In genomic region chr12:132761032-132761910, GRCh38 we compare ENCODE assay signal across 8 cellular contexts. TPM values are rescaled to one million over a fixed set of nuclear protein-coding genes. Genes with fewer than 3 reads are reported as not detected.
DNase-seq lines count a peak whose midpoint lies in the region; ATAC-seq and TF ChIP-seq lines count a peak whose summit lies in the region.

ANKLE2 (minus strand) TSS chr12:132761832; CDS start chr12:132761798, 34 bp downstream.

- H3K27me3 Mint-ChIP-seq in activated naive CD4-positive, alpha-beta T cell treated with anti-CD3 and anti-CD28 coated beads, Interleukin-2, amount 10 ng/mL, durations not matched to agents 7 days and 5 days = no peaks in the 10 kb centered on the region

- H3K36me3 Mint-ChIP-seq in activated naive CD4-positive, alpha-beta T cell treated with anti-CD3 and anti-CD28 coated beads, Interleukin-2, amount 10 ng/mL, durations not matched to agents 7 days and 5 days = peaks cover 27% of the 10 kb centered on the region

- CTCF ChIA-PET in activated naive CD4-positive, alpha-beta T cell treated with anti-CD3 and anti-CD28 coated beads, Interleukin-2, amount 10 ng/mL, durations not matched to agents 7 days and 5 days (lab: Charles Lee) = interaction anchor here (1.3 kb wide), 1 partner anchor 143 kb away, joined by 6 read pairs; no protein-coding TSS in a partner anchor

- H3K9me3 ChIP-seq in SJSA1 (replicated peaks) (no peaks in the 10 kb centered on the region), parathyroid adenoma (ENCODE audit: control insufficient read depth, low read length) (no peaks in the 10 kb centered on the region), tibial artery (no peaks in the 10 kb centered on the region)

- H3K4me1 ChIP-seq in SJSA1 (replicated peaks) (peaks cover 15% of the 10 kb centered on the region), parathyroid adenoma (peaks cover 10% of the 10 kb centered on the region), tibial artery (peaks cover 0 to 26% (median 21%) of the 10 kb centered on the region in 4 donors)

- H3K27ac Mint-ChIP-seq in activated naive CD4-positive, alpha-beta T cell treated with anti-CD3 and anti-CD28 coated beads, Interleukin-2, amount 10 ng/mL, durations not matched to agents 7 days and 5 days = peak within 1 kb of the TSS; percentile 93

- H3K36me3 ChIP-seq in SJSA1 (peaks cover 37% of the 10 kb centered on the region), parathyroid adenoma (ENCODE audit: control insufficient read depth, insufficient read depth, low read length) (no peaks in the 10 kb centered on the region), tibial artery (peaks cover 0 to 28% (median 3%) of the 10 kb centered on the region in 3 donors)

- no peak for TF ChIP-seq CTCF in parathyroid adenoma (IDR thresholded peaks at IDR 0.05)
- TF ChIP-seq CTCF in tibial artery (IDR thresholded peaks at IDR 0.05) = no peak

- peak within 1 kb of the TSS; percentile 82 for H3K4me3 Mint-ChIP-seq in activated naive CD4-positive, alpha-beta T cell treated with anti-CD3 and anti-CD28 coated beads, Interleukin-2, amount 10 ng/mL, durations not matched to agents 7 days and 5 days

- peak within 1 kb of the TSS; percentile 97 for H2AFZ ChIP-seq in parathyroid adenoma

- H3K4me3 ChIP-seq in SJSA1 (peak within 1 kb of the TSS; percentile 99), parathyroid adenoma (ENCODE audit: low read depth, low read length) (peak within 1 kb of the TSS; percentile 64), tibial artery (peak within 1 kb of the TSS; percentile 98 to 100)

- no peaks in the 10 kb centered on the region for H3K27me3 ChIP-seq in SJSA1 (replicated peaks)
- no peaks in the 10 kb centered on the region for H3K27me3 ChIP-seq in parathyroid adenoma (ENCODE audit: control insufficient read depth, insufficient read depth, low read length)
- H3K27me3 ChIP-seq in tibial artery = no peaks in the 10 kb centered on the region

- ATAC-seq in GM19328 (IDR thresholded peaks at IDR 0.05; ENCODE audit: unreplicated experiment) (peak; percentile 28), HG03457 (IDR thresholded peaks at IDR 0.05; ENCODE audit: unreplicated experiment) (peak; percentile 25)

- H3K27ac ChIP-seq in SJSA1 (peak within 1 kb of the TSS; percentile 85), parathyroid adenoma (peak within 1 kb of the TSS; percentile 95), tibial artery (peak within 1 kb of the TSS; percentile 93 to 99)

- intact Hi-C loops in tibial artery (cut with DNase I; ENCODE audit: low total_unique reads) = loop anchor here (10.0 kb wide), 2 partner anchors 46 to 144 kb away; partner anchors contain the start of gene PGAM5

- peak within 1 kb of the TSS; percentile 90 for H3K9ac ChIP-seq in parathyroid adenoma

- peaks cover 33% of the 10 kb centered on the region for H3K79me2 ChIP-seq in parathyroid adenoma

- H3K4me2 ChIP-seq in parathyroid adenoma (ENCODE audit: low read length) = peak within 1 kb of the TSS; percentile 70

- H3K9me3 Mint-ChIP-seq in activated naive CD4-positive, alpha-beta T cell treated with anti-CD3 and anti-CD28 coated beads, Interleukin-2, amount 10 ng/mL, durations not matched to agents 7 days and 5 days = no peaks in the 10 kb centered on the region

- DNase-seq in CD1c-positive myeloid dendritic cell (ENCODE audit: extremely low spot score) (peak; percentile 68), SJSA1 (ENCODE audit: low read depth in 1 of 2, low spot score in 2 of 2) (peak in 1 of 2 experiments; percentile 75), glomerular endothelial cell (ENCODE audit: extremely low read depth, low read depth, low spot score) (peak; percentile 5), tibial artery (peak; percentile 29 to 80)
- peak; percentile 85 for DNase-seq in activated naive CD4-positive, alpha-beta T cell treated with anti-CD3 and anti-CD28 coated beads, Interleukin-2, amount 10 ng/mL, durations not matched to agents 7 days and 5 days

- H3K4me1 Mint-ChIP-seq in activated naive CD4-positive, alpha-beta T cell treated with anti-CD3 and anti-CD28 coated beads, Interleukin-2, amount 10 ng/mL, durations not matched to agents 7 days and 5 days = peaks cover 42% of the 10 kb centered on the region

RNA-seq across cellular contexts. Expression of gene ANKLE2, which starts in this region (rescaled TPM):
- 64.0 and 72.6 TPM in 2 replicates for total RNA-seq in SJSA1 (2014; rRNA removed; shearing (Covaris generic))
- total RNA-seq in glomerular endothelial cell = 54.5 and 76.8 TPM in 2 replicates
